ENCODE assay signal across 1 cellular context in the genomic region with DNA sequence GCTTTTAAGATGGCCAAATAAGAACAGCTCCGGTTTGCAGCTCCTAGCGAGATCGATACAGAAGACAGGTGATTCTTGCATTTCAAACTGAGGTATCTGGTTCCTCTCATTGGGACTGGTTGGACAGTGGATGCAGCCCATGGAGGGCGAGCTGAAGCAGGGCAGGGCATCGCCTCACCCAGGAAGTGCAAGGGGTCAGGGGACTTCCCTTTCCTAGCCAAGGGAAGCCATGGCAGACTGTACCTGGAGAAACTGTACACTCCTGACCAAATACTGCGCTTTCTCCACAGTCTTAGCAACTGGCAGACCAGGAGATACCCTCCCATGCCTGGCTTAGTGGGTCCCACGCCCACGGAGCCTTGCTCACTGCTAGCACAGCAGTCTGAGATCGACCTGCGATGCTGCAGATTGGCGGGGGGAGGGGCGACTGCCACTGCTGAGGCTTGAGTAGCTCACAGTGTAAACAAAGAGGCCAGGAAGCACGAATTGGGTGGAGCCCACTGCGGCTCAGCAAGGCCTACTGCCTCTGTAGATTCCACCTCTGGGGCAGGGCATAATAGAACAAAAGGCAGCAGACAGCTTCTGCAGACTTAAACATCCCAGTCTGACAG.
A peak's percentile ranks its signal among the peaks of the same experiment; 100 is the strongest.
TF ChIP-seq lines count a peak whose summit lies in the region.
"Not testable (repeated sequence)": the region's sequence is repeated elsewhere in the genome, so short reads cannot be mapped to it uniquely, and the experiment has no call there.

No MANE protein-coding gene starts in this region.

TF ChIP-seq in HepG2, 621 proteins besides CTCF, POLR2A, EP300 and RAD21 (continues in another document):
- 0 out of 2 replicates have a peak, but pooled peaks have one; percentile 25 for TF ChIP-seq SALL1 (CRISPR knock-in tag; IDR thresholded peaks at IDR 0.05)
- TF ChIP-seq NR2F1 (CRISPR knock-in tag; IDR thresholded peaks at IDR 0.05), result 0 out of 4 replicates have a peak, but pooled peaks of 1 of the 2 experiments have one; percentile 26
- TF ChIP-seq BCL6 (CRISPR knock-in tag; IDR thresholded peaks at IDR 0.05), result 0 out of 2 replicates have a peak, but pooled peaks have one; percentile 21
- not testable (repeated sequence) for TF ChIP-seq SOX6, LCORL, NONO, FOXA1, SOX13 (IDR thresholded peaks at IDR 0.05)
- peak; percentile 46 for TF ChIP-seq SOX6 (CRISPR knock-in tag; IDR thresholded peaks at IDR 0.05)
- peak; percentile 31; the same call in 1 of the 2 replicates for TF ChIP-seq FOSL2 (CRISPR knock-in tag; IDR thresholded peaks at IDR 0.05)
- peak; percentile 33; the same call in 1 of the 2 replicates for TF ChIP-seq ETV5 (CRISPR knock-in tag; IDR thresholded peaks at IDR 0.05; ENCODE audit: borderline replicate concordance)
- TF ChIP-seq NFKB2 (CRISPR knock-in tag; IDR thresholded peaks at IDR 0.05; ENCODE audit: borderline replicate concordance), result peak; percentile 36; the same call in 1 of the 2 replicates
- peak; percentile 41 for TF ChIP-seq ZFX (CRISPR knock-in tag; IDR thresholded peaks at IDR 0.05; ENCODE audit: low read depth)
- 0 out of 2 replicates have a peak, but pooled peaks have one; percentile 21 for TF ChIP-seq GATAD2A (CRISPR knock-in tag; IDR thresholded peaks at IDR 0.05)
- peak; percentile 43 for TF ChIP-seq TEAD3 (CRISPR knock-in tag; optimal IDR thresholded peaks at IDR 0.05; ENCODE audit: borderline replicate concordance)
- TF ChIP-seq LCORL (CRISPR knock-in tag; IDR thresholded peaks at IDR 0.05), result 0 out of 2 replicates have a peak, but pooled peaks have one; percentile 50
- TF ChIP-seq, protein P1, sequence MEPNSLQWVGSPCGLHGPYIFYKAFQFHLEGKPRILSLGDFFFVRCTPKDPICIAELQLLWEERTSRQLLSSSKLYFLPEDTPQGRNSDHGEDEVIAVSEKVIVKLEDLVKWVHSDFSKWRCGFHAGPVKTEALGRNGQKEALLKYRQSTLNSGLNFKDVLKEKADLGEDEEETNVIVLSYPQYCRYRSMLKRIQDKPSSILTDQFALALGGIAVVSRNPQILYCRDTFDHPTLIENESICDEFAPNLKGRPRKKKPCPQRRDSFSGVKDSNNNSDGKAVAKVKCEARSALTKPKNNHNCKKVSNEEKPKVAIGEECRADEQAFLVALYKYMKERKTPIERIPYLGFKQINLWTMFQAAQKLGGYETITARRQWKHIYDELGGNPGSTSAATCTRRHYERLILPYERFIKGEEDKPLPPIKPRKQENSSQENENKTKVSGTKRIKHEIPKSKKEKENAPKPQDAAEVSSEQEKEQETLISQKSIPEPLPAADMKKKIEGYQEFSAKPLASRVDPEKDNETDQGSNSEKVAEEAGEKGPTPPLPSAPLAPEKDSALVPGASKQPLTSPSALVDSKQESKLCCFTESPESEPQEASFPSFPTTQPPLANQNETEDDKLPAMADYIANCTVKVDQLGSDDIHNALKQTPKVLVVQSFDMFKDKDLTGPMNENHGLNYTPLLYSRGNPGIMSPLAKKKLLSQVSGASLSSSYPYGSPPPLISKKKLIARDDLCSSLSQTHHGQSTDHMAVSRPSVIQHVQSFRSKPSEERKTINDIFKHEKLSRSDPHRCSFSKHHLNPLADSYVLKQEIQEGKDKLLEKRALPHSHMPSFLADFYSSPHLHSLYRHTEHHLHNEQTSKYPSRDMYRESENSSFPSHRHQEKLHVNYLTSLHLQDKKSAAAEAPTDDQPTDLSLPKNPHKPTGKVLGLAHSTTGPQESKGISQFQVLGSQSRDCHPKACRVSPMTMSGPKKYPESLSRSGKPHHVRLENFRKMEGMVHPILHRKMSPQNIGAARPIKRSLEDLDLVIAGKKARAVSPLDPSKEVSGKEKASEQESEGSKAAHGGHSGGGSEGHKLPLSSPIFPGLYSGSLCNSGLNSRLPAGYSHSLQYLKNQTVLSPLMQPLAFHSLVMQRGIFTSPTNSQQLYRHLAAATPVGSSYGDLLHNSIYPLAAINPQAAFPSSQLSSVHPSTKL (CRISPR knock-in tag; IDR thresholded peaks at IDR 0.05), result peak; percentile 50; the same call in 1 of the 2 replicates
- TF ChIP-seq, protein P2, sequence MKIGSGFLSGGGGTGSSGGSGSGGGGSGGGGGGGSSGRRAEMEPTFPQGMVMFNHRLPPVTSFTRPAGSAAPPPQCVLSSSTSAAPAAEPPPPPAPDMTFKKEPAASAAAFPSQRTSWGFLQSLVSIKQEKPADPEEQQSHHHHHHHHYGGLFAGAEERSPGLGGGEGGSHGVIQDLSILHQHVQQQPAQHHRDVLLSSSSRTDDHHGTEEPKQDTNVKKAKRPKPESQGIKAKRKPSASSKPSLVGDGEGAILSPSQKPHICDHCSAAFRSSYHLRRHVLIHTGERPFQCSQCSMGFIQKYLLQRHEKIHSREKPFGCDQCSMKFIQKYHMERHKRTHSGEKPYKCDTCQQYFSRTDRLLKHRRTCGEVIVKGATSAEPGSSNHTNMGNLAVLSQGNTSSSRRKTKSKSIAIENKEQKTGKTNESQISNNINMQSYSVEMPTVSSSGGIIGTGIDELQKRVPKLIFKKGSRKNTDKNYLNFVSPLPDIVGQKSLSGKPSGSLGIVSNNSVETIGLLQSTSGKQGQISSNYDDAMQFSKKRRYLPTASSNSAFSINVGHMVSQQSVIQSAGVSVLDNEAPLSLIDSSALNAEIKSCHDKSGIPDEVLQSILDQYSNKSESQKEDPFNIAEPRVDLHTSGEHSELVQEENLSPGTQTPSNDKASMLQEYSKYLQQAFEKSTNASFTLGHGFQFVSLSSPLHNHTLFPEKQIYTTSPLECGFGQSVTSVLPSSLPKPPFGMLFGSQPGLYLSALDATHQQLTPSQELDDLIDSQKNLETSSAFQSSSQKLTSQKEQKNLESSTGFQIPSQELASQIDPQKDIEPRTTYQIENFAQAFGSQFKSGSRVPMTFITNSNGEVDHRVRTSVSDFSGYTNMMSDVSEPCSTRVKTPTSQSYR (CRISPR knock-in tag; IDR thresholded peaks at IDR 0.05; ENCODE audit: borderline replicate concordance), result peak; percentile 74
- TF ChIP-seq FOXA3 (CRISPR knock-in tag; IDR thresholded peaks at IDR 0.05), result peak; percentile 65
- TF ChIP-seq, protein P3, sequence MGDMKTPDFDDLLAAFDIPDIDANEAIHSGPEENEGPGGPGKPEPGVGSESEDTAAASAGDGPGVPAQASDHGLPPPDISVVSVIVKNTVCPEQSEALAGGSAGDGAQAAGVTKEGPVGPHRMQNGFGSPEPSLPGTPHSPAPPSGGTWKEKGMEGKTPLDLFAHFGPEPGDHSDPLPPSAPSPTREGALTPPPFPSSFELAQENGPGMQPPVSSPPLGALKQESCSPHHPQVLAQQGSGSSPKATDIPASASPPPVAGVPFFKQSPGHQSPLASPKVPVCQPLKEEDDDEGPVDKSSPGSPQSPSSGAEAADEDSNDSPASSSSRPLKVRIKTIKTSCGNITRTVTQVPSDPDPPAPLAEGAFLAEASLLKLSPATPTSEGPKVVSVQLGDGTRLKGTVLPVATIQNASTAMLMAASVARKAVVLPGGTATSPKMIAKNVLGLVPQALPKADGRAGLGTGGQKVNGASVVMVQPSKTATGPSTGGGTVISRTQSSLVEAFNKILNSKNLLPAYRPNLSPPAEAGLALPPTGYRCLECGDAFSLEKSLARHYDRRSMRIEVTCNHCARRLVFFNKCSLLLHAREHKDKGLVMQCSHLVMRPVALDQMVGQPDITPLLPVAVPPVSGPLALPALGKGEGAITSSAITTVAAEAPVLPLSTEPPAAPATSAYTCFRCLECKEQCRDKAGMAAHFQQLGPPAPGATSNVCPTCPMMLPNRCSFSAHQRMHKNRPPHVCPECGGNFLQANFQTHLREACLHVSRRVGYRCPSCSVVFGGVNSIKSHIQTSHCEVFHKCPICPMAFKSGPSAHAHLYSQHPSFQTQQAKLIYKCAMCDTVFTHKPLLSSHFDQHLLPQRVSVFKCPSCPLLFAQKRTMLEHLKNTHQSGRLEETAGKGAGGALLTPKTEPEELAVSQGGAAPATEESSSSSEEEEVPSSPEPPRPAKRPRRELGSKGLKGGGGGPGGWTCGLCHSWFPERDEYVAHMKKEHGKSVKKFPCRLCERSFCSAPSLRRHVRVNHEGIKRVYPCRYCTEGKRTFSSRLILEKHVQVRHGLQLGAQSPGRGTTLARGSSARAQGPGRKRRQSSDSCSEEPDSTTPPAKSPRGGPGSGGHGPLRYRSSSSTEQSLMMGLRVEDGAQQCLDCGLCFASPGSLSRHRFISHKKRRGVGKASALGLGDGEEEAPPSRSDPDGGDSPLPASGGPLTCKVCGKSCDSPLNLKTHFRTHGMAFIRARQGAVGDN (CRISPR knock-in tag; IDR thresholded peaks at IDR 0.05), result peak; percentile 49
- peak; percentile 58 for TF ChIP-seq ZFY (CRISPR knock-in tag; IDR thresholded peaks at IDR 0.05)
- TF ChIP-seq, protein P4, sequence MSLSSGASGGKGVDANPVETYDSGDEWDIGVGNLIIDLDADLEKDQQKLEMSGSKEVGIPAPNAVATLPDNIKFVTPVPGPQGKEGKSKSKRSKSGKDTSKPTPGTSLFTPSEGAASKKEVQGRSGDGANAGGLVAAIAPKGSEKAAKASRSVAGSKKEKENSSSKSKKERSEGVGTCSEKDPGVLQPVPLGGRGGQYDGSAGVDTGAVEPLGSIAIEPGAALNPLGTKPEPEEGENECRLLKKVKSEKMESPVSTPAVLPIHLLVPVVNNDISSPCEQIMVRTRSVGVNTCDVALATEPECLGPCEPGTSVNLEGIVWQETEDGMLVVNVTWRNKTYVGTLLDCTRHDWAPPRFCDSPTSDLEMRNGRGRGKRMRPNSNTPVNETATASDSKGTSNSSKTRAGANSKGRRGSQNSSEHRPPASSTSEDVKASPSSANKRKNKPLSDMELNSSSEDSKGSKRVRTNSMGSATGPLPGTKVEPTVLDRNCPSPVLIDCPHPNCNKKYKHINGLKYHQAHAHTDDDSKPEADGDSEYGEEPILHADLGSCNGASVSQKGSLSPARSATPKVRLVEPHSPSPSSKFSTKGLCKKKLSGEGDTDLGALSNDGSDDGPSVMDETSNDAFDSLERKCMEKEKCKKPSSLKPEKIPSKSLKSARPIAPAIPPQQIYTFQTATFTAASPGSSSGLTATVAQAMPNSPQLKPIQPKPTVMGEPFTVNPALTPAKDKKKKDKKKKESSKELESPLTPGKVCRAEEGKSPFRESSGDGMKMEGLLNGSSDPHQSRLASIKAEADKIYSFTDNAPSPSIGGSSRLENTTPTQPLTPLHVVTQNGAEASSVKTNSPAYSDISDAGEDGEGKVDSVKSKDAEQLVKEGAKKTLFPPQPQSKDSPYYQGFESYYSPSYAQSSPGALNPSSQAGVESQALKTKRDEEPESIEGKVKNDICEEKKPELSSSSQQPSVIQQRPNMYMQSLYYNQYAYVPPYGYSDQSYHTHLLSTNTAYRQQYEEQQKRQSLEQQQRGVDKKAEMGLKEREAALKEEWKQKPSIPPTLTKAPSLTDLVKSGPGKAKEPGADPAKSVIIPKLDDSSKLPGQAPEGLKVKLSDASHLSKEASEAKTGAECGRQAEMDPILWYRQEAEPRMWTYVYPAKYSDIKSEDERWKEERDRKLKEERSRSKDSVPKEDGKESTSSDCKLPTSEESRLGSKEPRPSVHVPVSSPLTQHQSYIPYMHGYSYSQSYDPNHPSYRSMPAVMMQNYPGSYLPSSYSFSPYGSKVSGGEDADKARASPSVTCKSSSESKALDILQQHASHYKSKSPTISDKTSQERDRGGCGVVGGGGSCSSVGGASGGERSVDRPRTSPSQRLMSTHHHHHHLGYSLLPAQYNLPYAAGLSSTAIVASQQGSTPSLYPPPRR (CRISPR knock-in tag; IDR thresholded peaks at IDR 0.05; ENCODE audit: borderline replicate concordance), result peak; percentile 36; the same call in 1 of the 2 replicates
- peak; percentile 86 for TF ChIP-seq SP5 (CRISPR knock-in tag; IDR thresholded peaks at IDR 0.05; ENCODE audit: borderline replicate concordance, low read depth)
- peak; percentile 33; the same call in 1 of the 2 replicates for TF ChIP-seq NONO (CRISPR knock-in tag; conservative IDR thresholded peaks at IDR 0.05)
- TF ChIP-seq FOXA1 (CRISPR knock-in tag; IDR thresholded peaks at IDR 0.05), result peak; percentile 85
- peak; percentile 6; the same call in 1 of the 2 replicates for TF ChIP-seq STAG1 (CRISPR knock-in tag; IDR thresholded peaks at IDR 0.05)
- peak; percentile 44; the same call in 1 of the 2 replicates for TF ChIP-seq ZNF292 (CRISPR knock-in tag; IDR thresholded peaks at IDR 0.05; ENCODE audit: borderline replicate concordance, low read depth)
- TF ChIP-seq SOX13 (CRISPR knock-in tag; conservative IDR thresholded peaks at IDR 0.05 in 1 of 2, IDR thresholded peaks at IDR 0.05 in 1 of 2), result peak in 1 of 2 experiments; percentile 56; a peak in 2 of 4 replicates
- TF ChIP-seq, protein P5, sequence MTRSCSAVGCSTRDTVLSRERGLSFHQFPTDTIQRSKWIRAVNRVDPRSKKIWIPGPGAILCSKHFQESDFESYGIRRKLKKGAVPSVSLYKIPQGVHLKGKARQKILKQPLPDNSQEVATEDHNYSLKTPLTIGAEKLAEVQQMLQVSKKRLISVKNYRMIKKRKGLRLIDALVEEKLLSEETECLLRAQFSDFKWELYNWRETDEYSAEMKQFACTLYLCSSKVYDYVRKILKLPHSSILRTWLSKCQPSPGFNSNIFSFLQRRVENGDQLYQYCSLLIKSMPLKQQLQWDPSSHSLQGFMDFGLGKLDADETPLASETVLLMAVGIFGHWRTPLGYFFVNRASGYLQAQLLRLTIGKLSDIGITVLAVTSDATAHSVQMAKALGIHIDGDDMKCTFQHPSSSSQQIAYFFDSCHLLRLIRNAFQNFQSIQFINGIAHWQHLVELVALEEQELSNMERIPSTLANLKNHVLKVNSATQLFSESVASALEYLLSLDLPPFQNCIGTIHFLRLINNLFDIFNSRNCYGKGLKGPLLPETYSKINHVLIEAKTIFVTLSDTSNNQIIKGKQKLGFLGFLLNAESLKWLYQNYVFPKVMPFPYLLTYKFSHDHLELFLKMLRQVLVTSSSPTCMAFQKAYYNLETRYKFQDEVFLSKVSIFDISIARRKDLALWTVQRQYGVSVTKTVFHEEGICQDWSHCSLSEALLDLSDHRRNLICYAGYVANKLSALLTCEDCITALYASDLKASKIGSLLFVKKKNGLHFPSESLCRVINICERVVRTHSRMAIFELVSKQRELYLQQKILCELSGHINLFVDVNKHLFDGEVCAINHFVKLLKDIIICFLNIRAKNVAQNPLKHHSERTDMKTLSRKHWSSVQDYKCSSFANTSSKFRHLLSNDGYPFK (CRISPR knock-in tag; IDR thresholded peaks at IDR 0.05; ENCODE audit: borderline replicate concordance), result 0 out of 2 replicates have a peak, but pooled peaks have one; percentile 34
- TF ChIP-seq, protein P6, sequence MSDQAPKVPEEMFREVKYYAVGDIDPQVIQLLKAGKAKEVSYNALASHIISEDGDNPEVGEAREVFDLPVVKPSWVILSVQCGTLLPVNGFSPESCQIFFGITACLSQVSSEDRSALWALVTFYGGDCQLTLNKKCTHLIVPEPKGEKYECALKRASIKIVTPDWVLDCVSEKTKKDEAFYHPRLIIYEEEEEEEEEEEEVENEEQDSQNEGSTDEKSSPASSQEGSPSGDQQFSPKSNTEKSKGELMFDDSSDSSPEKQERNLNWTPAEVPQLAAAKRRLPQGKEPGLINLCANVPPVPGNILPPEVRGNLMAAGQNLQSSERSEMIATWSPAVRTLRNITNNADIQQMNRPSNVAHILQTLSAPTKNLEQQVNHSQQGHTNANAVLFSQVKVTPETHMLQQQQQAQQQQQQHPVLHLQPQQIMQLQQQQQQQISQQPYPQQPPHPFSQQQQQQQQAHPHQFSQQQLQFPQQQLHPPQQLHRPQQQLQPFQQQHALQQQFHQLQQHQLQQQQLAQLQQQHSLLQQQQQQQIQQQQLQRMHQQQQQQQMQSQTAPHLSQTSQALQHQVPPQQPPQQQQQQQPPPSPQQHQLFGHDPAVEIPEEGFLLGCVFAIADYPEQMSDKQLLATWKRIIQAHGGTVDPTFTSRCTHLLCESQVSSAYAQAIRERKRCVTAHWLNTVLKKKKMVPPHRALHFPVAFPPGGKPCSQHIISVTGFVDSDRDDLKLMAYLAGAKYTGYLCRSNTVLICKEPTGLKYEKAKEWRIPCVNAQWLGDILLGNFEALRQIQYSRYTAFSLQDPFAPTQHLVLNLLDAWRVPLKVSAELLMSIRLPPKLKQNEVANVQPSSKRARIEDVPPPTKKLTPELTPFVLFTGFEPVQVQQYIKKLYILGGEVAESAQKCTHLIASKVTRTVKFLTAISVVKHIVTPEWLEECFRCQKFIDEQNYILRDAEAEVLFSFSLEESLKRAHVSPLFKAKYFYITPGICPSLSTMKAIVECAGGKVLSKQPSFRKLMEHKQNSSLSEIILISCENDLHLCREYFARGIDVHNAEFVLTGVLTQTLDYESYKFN (CRISPR knock-in tag; conservative IDR thresholded peaks at IDR 0.05), result peak; percentile 49
